Comparison of ENCODE assay signal across 30 cellular contexts in the genomic region with DNA sequence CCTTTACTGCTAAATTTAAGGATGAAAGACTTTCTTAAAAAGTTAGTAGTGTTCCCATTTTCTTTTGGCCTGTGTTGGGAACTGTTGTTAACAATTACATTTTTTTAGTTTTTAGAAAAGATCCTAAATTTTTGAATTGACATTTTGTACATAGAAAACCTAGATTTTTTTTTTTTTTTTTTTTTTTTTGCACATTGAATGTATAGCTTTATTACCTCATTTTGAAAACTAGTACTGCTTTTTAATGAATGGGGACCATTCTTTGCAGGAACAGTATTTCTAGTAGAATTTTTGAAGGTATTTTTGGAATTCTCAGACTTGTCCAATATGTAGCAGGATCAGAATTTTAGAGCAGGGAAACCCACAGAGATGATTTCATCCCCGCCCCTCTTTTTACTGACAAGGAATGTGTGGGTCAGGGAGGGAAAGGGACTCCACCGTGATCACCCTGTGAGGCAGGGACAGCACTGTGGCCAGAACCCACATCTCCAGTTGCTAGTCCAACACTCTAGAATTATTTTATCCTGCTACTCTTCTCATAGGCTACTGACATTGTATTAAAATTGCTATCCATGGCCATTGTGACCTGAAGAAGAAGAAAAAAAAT.
DNase-seq lines count a peak whose midpoint lies in the region; ATAC-seq and TF ChIP-seq lines count a peak whose summit lies in the region.
"Had no signal": no experiment of that assay in that cellular context is flagged by ENCODE, and none has a peak within 500 bp of the region (broad histone marks: within the 10 kb centered on the region; RNA-seq: fewer than 3 reads in every experiment).

No MANE protein-coding gene starts in this region.

- H3K36me3 ChIP-seq in brain microvascular endothelial cell (replicated peaks) (no peaks in the 10 kb centered on the region), heart right ventricle (no peaks in the 10 kb centered on the region)
- H3K36me3 ChIP-seq: BE2C, lower lobe of right lung, ovary, WERI-Rb-1 had no signal

- no peaks in the 10 kb centered on the region for H3K27me3 Mint-ChIP-seq in osteocyte (ENCODE audit: unreplicated experiment)
- H3K27me3 Mint-ChIP-seq: activated T-cell treated with anti-CD3 and anti-CD28 coated beads, Interleukin-2, amount 50 U/mL, for 24 hours; stimulated activated naive CD8-positive, alpha-beta T cell treated with anti-CD3 and anti-CD28 coated beads, Interleukin-15, Interleukin-2, amounts not matched to agents 100 ng/mL and 50 ng/mL, for 24 hours had no signal

- WGBS in heart right ventricle, 2 donors, result 81 to 87% methylated on average over 2 of the region's 2 CpGs

- peak overlapping the region; percentile 61 for H3K4me3 Mint-ChIP-seq in osteocyte (ENCODE audit: unreplicated experiment)
- H3K4me3 Mint-ChIP-seq: activated T-cell treated with anti-CD3 and anti-CD28 coated beads, Interleukin-2, amount 50 U/mL, for 24 hours; CD8-positive, alpha-beta T cell; endodermal cell; H9; stimulated activated naive CD8-positive, alpha-beta T cell treated with anti-CD3 and anti-CD28 coated beads, Interleukin-15, Interleukin-2, amounts not matched to agents 100 ng/mL and 50 ng/mL, for 24 hours had no signal

- no peaks in the 10 kb centered on the region for H3K9me3 Mint-ChIP-seq in osteocyte (ENCODE audit: unreplicated experiment)
- H3K9me3 Mint-ChIP-seq: H9; nephron; stimulated activated naive CD8-positive, alpha-beta T cell treated with anti-CD3 and anti-CD28 coated beads, Interleukin-15, Interleukin-2, amounts not matched to agents 100 ng/mL and 50 ng/mL, for 24 hours had no signal

- intact Hi-C loops in heart right ventricle (cut with DNase I), result no loop called here

- H3K4me3 ChIP-seq in AG10803 (ENCODE audit: low read length) (no peak overlapping the region), brain microvascular endothelial cell (ENCODE audit: low read depth, low read length) (no peak overlapping the region), heart right ventricle (no peak overlapping the region)
- H3K4me3 ChIP-seq: A549, mucosa of descending colon, ovary had no signal

- no peak for TF ChIP-seq CTCF in AG10803 (conservative IDR thresholded peaks at IDR 0.05; ENCODE audit: low read length)
- no peak for TF ChIP-seq CTCF in brain microvascular endothelial cell (IDR thresholded peaks at IDR 0.05; ENCODE audit: low read depth, low read length, missing control alignments)
- TF ChIP-seq CTCF in osteocyte (IDR thresholded peaks at IDR 0.05), result no peak
- no peak for TF ChIP-seq CTCF in heart right ventricle (IDR thresholded peaks at IDR 0.05)
- TF ChIP-seq CTCF in GM10248 (IDR thresholded peaks at IDR 0.05; ENCODE audit: control extremely low read depth, extremely low read depth, low read depth, missing control alignments), result no peak

- peaks cover 22% of the 10 kb centered on the region for H3K4me1 Mint-ChIP-seq in osteocyte (ENCODE audit: unreplicated experiment)

- peaks cover 23% of the 10 kb centered on the region for H3K36me3 Mint-ChIP-seq in osteocyte (ENCODE audit: unreplicated experiment)

- POLR2A ChIA-PET in HEK293T (lab: Yijun Ruan, JAX), result no interaction called here
- POLR2A ChIA-PET in GM10248 (lab: Yijun Ruan, JAX), result no interaction called here

- in situ Hi-C loops in brain microvascular endothelial cell (cut with HindIII; ENCODE audit: low pct_ligation_motif_present, low sequenced_read_pairs), result no loop called here

- H3K27me3 ChIP-seq in brain microvascular endothelial cell (replicated peaks) (no peaks in the 10 kb centered on the region), heart right ventricle (no peaks in the 10 kb centered on the region)
- H3K27me3 ChIP-seq: foreskin keratinocyte, ovary had no signal

- ATAC-seq in GM21619 (IDR thresholded peaks at IDR 0.05; ENCODE audit: unreplicated experiment), result no peak
- no peak for ATAC-seq in heart right ventricle
- ATAC-seq: A549; CD8-positive, alpha-beta T cell; foreskin keratinocyte had no signal

- CTCF ChIA-PET in HEK293T (lab: Yijun Ruan, JAX), result no interaction called here
- CTCF ChIA-PET in GM10248 (lab: Yijun Ruan, JAX), result interaction anchor here (0.9 to 1.6 kb wide), 3 partner anchors 10 to 17 kb away, joined by 3 to 4 read pairs (median 3); no protein-coding TSS in a partner anchor

- peaks cover 0 to 9% (median 0%) of the 10 kb centered on the region in 9 donors for H3K4me1 ChIP-seq in heart right ventricle
- H3K4me1 ChIP-seq: A549, BE2C, foreskin keratinocyte, lower lobe of right lung had no signal

- peak overlapping the region; percentile 22 for H3K27ac ChIP-seq in brain microvascular endothelial cell
- peak overlapping the region in 2 of 10 donors; percentile 35 to 36 for H3K27ac ChIP-seq in heart right ventricle
- H3K27ac ChIP-seq: A549, foreskin keratinocyte, WERI-Rb-1 had no signal

- no peaks in the 10 kb centered on the region for H3K9me3 ChIP-seq in heart right ventricle
- H3K9me3 ChIP-seq: A549, BE2C, lower lobe of right lung, mucosa of descending colon, ovary had no signal

- H3K27ac Mint-ChIP-seq in osteocyte (ENCODE audit: unreplicated experiment), result peak overlapping the region; percentile 95
- H3K27ac Mint-ChIP-seq: activated T-cell treated with anti-CD3 and anti-CD28 coated beads, Interleukin-2, amount 50 U/mL, for 24 hours; CD8-positive, alpha-beta T cell; endodermal cell; H9; stimulated activated naive CD8-positive, alpha-beta T cell treated with anti-CD3 and anti-CD28 coated beads, Interleukin-15, Interleukin-2, amounts not matched to agents 100 ng/mL and 50 ng/mL, for 24 hours had no signal

- DNase-seq in AG10803 (ENCODE audit: low read depth), result peak; percentile 35
- DNase-seq in HEK293T (ENCODE audit: extremely low spot score), result no peak
- no peak for DNase-seq in brain microvascular endothelial cell
- DNase-seq in osteocyte (ENCODE audit: extremely low spot score, unreplicated experiment), result no peak
- no peak for DNase-seq in T1000 (lab: John Stamatoyannopoulos, UW)
- no peak for DNase-seq in heart right ventricle
- no peak for DNase-seq in GM10248 (ENCODE audit: extremely low spot score)
- DNase-seq: activated CD4-positive, alpha-beta T cell treated with anti-CD3 and anti-CD28 coated beads for 4 hours; activated T-cell treated with anti-CD3 and anti-CD28 coated beads, Interleukin-2, amount 50 U/mL, for 24 hours; BE2C; CD8-positive, alpha-beta T cell; dermis blood vessel endothelial cell; DMS 273 treated with DMSO at 0.1 percent for 48 hours; endodermal cell; foreskin keratinocyte; H9; Karpas-422; lower lobe of right lung; mucosa of descending colon; NCI-H1417 treated with DMSO at 0.1 percent for 48 hours; NCI-H2081; NCI-H345; ovary; Right ventricle myocardium superior; small intestine; WERI-Rb-1 had no signal

TF ChIP-seq in HEK293T, 16 proteins besides CTCF, POLR2A, EP300 and RAD21:
- TF ChIP-seq BHLHE40 (IDR thresholded peaks at IDR 0.05; ENCODE audit: borderline replicate concordance) (no peak), ZNF384 (IDR thresholded peaks at IDR 0.05) (peak; percentile 58; the same call in 1 of the 2 replicates)
